Comparison of ENCODE assay signal across 1 cellular context in the genomic region with DNA sequence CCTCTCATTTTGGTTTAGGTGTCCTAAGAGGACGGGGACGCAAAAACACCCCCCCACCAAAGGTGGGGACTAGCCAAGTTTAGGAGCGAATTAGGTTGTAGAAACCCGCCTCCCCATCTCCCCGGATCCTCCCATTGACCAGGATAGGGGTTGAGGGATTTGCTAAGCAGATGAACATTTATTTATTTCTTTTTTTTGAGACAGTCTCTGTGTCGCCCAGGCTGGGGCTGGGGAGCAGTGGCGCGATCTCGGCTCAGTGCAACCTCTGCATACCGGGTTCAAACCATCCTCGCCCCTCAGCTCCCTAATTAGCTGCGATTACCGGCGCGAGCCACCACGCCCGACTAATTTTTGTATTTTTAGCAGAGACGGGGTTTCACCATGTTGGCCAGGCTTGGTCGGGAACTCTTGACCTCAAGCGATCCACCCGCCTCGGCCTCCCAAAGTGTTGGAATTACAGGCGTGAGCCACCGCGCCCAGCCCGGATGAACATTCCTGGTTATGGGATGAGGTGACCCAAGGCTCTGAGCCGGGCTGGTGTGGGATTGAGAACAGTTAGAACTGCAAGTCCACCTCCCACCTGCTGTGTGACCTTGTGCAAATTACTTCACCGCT.
TF ChIP-seq lines count a peak whose summit lies in the region.

No MANE protein-coding gene starts in this region.

TF ChIP-seq in IMR-90, 13 proteins besides CTCF, POLR2A, EP300 and RAD21:
- no peak for TF ChIP-seq CEBPB (IDR thresholded peaks at IDR 0.05; ENCODE audit: low read depth, low read length)
- no peak for TF ChIP-seq MAZ (IDR thresholded peaks at IDR 0.05; ENCODE audit: borderline replicate concordance, low read depth, low read length)
- TF ChIP-seq SMC3 (IDR thresholded peaks at IDR 0.05; ENCODE audit: low read depth, low read length) = no peak
- TF ChIP-seq MAFK (IDR thresholded peaks at IDR 0.05; ENCODE audit: low read depth, low read length) = no peak
- no peak for TF ChIP-seq CHD1 (IDR thresholded peaks at IDR 0.05; ENCODE audit: low read depth, low read length)
- TF ChIP-seq, protein P1, sequence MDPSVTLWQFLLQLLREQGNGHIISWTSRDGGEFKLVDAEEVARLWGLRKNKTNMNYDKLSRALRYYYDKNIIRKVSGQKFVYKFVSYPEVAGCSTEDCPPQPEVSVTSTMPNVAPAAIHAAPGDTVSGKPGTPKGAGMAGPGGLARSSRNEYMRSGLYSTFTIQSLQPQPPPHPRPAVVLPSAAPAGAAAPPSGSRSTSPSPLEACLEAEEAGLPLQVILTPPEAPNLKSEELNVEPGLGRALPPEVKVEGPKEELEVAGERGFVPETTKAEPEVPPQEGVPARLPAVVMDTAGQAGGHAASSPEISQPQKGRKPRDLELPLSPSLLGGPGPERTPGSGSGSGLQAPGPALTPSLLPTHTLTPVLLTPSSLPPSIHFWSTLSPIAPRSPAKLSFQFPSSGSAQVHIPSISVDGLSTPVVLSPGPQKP (IDR thresholded peaks at IDR 0.05; ENCODE audit: borderline replicate concordance, low read depth, low read length) = no peak
- TF ChIP-seq NFE2L2 (IDR thresholded peaks at IDR 0.05; ENCODE audit: low read depth, low read length) = no peak
- TF ChIP-seq MXI1 (IDR thresholded peaks at IDR 0.05; ENCODE audit: borderline replicate concordance, low read depth, low read length) = no peak
- no peak for TF ChIP-seq RFX5 (IDR thresholded peaks at IDR 0.05; ENCODE audit: low read depth, low read length)
- TF ChIP-seq, protein P2, sequence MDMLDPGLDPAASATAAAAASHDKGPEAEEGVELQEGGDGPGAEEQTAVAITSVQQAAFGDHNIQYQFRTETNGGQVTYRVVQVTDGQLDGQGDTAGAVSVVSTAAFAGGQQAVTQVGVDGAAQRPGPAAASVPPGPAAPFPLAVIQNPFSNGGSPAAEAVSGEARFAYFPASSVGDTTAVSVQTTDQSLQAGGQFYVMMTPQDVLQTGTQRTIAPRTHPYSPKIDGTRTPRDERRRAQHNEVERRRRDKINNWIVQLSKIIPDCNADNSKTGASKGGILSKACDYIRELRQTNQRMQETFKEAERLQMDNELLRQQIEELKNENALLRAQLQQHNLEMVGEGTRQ (IDR thresholded peaks at IDR 0.05; ENCODE audit: low read depth, low read length) = no peak
TF ChIP-seq in IMR-90: peak in this region for 0.
